ENCODE assay signal across 24 cellular contexts in the genomic region with DNA sequence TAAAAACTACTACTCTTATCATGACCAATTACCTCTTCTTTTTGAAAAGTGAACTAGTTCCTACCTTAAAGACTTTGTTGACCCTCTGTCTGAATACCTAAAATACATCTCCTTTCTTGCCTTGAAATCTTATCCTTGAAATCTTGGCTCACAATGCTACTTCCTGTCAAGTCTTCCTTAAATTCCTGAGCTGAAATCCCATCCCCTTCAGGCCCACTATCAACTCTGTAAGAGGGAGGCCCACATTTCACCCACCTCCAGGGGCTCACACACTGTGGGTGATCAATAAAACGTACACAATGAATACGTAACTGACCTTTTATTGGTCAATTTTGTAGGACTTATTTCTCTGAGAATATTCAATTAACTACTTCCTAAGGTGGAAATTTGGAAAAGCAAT.
"Had no signal": no experiment of that assay in that cellular context is flagged by ENCODE, and none has a peak within 500 bp of the region (broad histone marks: within the 10 kb centered on the region; RNA-seq: fewer than 3 reads in every experiment).

No MANE protein-coding gene starts in this region.

- H3K4me3 Mint-ChIP-seq: activated B cell treated with CpG ODN at 0.5 μM for 24 hours; stimulated activated memory B cell treated with anti-CD40 and anti-IgM and Interleukin-4, amounts not matched to agents 10 μg/mL and 1 μg/mL and 100 μg/mL, for 72 hours; type B pancreatic cell had no signal

- DNase-seq: activated B cell treated with CpG ODN at 0.5 μM for 24 hours; activated CD4-positive, alpha-beta T cell treated with anti-CD3 and anti-CD28 coated beads for 48 hours; activated CD8-positive, alpha-beta memory T cell treated with anti-CD3 and anti-CD28 coated beads, Interleukin-2, amount 50 U/mL, for 4 hours; activated effector memory CD4-positive, alpha-beta T cell treated with anti-CD3 and anti-CD28 coated beads, Interleukin-2, amount 50 U/mL, for 16 hours; activated naive CD4-positive, alpha-beta T cell treated with anti-CD3 and anti-CD28 coated beads, Interleukin-2, amount 50 U/mL, for 16 hours; activated T-cell treated with anti-CD3 and anti-CD28 coated beads, Interleukin-2, amount 50 U/mL, for 48 hours; dorsolateral prefrontal cortex; erythroblast; foreskin melanocyte; hypothalamus; kidney; left lung; mammary epithelial cell; pancreas; right lobe of liver; stimulated activated CD4-positive, alpha-beta T cell treated with anti-CD3 and anti-CD28 coated beads, Interleukin-4, amount 100 ng/mL, for 4 hours; SW 1271; T-helper 2 cell; testis had no signal

- H3K27ac ChIP-seq: ascending aorta, left lung, pancreas, right lobe of liver, testis had no signal

- H3K4me2 ChIP-seq: smooth muscle cell had no signal

- H3K36me3 ChIP-seq: ascending aorta, left lung, pancreas, right lobe of liver had no signal

- H3K4me1 Mint-ChIP-seq: activated B cell treated with CpG ODN at 0.5 μM for 24 hours had no signal

- H3K4me3 ChIP-seq: ascending aorta, dorsolateral prefrontal cortex, left lung, pancreas, right lobe of liver, smooth muscle cell, testis had no signal

- H3K27me3 ChIP-seq: ascending aorta, dorsolateral prefrontal cortex, left lung, pancreas, right lobe of liver, testis had no signal

- ATAC-seq: left lung; pancreas; right lobe of liver; stimulated activated memory B cell treated with anti-CD40 and anti-IgM and Interleukin-4, amounts not matched to agents 10 μg/mL and 1 μg/mL and 100 μg/mL, for 72 hours had no signal

- H3K27ac Mint-ChIP-seq: activated B cell treated with CpG ODN at 0.5 μM for 24 hours; stimulated activated memory B cell treated with anti-CD40 and anti-IgM and Interleukin-4, amounts not matched to agents 10 μg/mL and 1 μg/mL and 100 μg/mL, for 72 hours; type B pancreatic cell had no signal

- H3K9me3 Mint-ChIP-seq: stimulated activated memory B cell treated with anti-CD40 and anti-IgM and Interleukin-4, amounts not matched to agents 10 μg/mL and 1 μg/mL and 100 μg/mL, for 72 hours had no signal

- FAIRE-seq: bronchial epithelial cell had no signal

- H3K9me3 ChIP-seq: ascending aorta, left lung, pancreas, right lobe of liver, testis had no signal

- H3K4me1 ChIP-seq: left lung, pancreas, right lobe of liver, testis had no signal

- H3K27me3 Mint-ChIP-seq: activated B cell treated with CpG ODN at 0.5 μM for 24 hours; stimulated activated memory B cell treated with anti-CD40 and anti-IgM and Interleukin-4, amounts not matched to agents 10 μg/mL and 1 μg/mL and 100 μg/mL, for 72 hours; type B pancreatic cell had no signal
